1 cellular context compared by ENCODE assay signal in genomic region chr7:42227931-42228591, GRCh38.
TF ChIP-seq lines count a peak whose summit lies in the region.

No MANE protein-coding gene starts in this region.

TF ChIP-seq in SK-N-SH treated with all-trans-retinoic acid at 6 μM for 48 hours, 23 proteins besides CTCF, POLR2A, EP300 and RAD21 (continued from another document):
- TF ChIP-seq CSRNP3 (CRISPR knock-in tag; IDR thresholded peaks at IDR 0.05) (no peak), OSR1 (CRISPR knock-in tag; IDR thresholded peaks at IDR 0.05) (no peak), BACH2 (CRISPR knock-in tag; IDR thresholded peaks at IDR 0.05; ENCODE audit: borderline replicate concordance) (no peak), POU6F1 (CRISPR knock-in tag; IDR thresholded peaks at IDR 0.05; ENCODE audit: borderline replicate concordance, low read depth) (no peak), CSDC2 (CRISPR knock-in tag; IDR thresholded peaks at IDR 0.05) (no peak), ZNF70 (CRISPR knock-in tag; IDR thresholded peaks at IDR 0.05) (no peak), ESRRG (CRISPR knock-in tag; IDR thresholded peaks at IDR 0.05) (no peak), TOX (CRISPR knock-in tag; IDR thresholded peaks at IDR 0.05; ENCODE audit: borderline replicate concordance) (no peak), ZFP3 (CRISPR knock-in tag; IDR thresholded peaks at IDR 0.05) (no peak), PATZ1 (CRISPR knock-in tag; IDR thresholded peaks at IDR 0.05; ENCODE audit: borderline replicate concordance) (no peak)
TF ChIP-seq in SK-N-SH treated with all-trans-retinoic acid at 6 μM for 48 hours: peak in this region for 0.
